Comparison of ENCODE assay signal across 8 cellular contexts in genomic region chr3:167734498-167735232, GRCh38. TPM values are rescaled to one million over a fixed set of nuclear protein-coding genes. Genes with fewer than 3 reads are reported as not detected.
DNase-seq lines count a peak whose midpoint lies in the region; ATAC-seq and TF ChIP-seq lines count a peak whose summit lies in the region.

TSS of gene PDCD10 (minus strand) at chr3:167734892. CDS start at chr3:167720157, 14,735 bp downstream.

- peak within 1 kb of the TSS; percentile 70 for H3K9ac ChIP-seq in endocrine pancreas (ENCODE audit: control insufficient read depth, insufficient read depth, low read length)

- CTCF ChIA-PET in Calu3 (lab: Charles Lee): interaction anchor here (0.6 to 2.0 kb wide), 7 partner anchors 10 to 477 kb away, joined by 3 to 13 read pairs (median 5); partner anchors contain the start of gene ZBBX

- H3K4me1 ChIP-seq in endocrine pancreas (ENCODE audit: control insufficient read depth, insufficient read depth, low read length): peaks cover 30% of the 10 kb centered on the region

- H3K36me3 ChIP-seq in endocrine pancreas (ENCODE audit: control insufficient read depth, insufficient read depth, low read length): no peaks in the 10 kb centered on the region

- intact Hi-C loops in Calu3 (cut with micrococcal nuclease; ENCODE audit: unreplicated experiment): loop anchor here (5.0 to 10.0 kb wide), 2 partner anchors 37 to 360 kb away; partner anchors contain the start of gene GOLIM4

- no TSS peak for BruUV-seq in Calu3 (replicated peaks; lab: Mats Ljungman, UMichigan)

- TF ChIP-seq CTCF in Calu3 (IDR thresholded peaks at IDR 0.05; ENCODE audit: unreplicated experiment): no peak

- no peaks in the 10 kb centered on the region for H3K27me3 ChIP-seq in endocrine pancreas (ENCODE audit: control insufficient read depth, insufficient read depth, low read length)

- DNase-seq in Calu3 (peak; percentile 99), HUDEP-2 (lab: John Stamatoyannopoulos, UW; ENCODE audit: unreplicated experiment in 76 of 76) (peak; percentile 66 to 99 (median 95)), NOMO-1 treated with dmso at 0.1 percent for 144 hours (lab: John Stamatoyannopoulos, UW; ENCODE audit: unreplicated experiment) (peak; percentile 100), memory B cell (ENCODE audit: low spot score in 2 of 2) (peak; percentile 90 to 93)
- peak; percentile 72 to 93 (median 86) for DNase-seq in activated CD8-positive, alpha-beta memory T cell treated with anti-CD3 and anti-CD28 coated beads for 48 hours (ENCODE audit: low read depth in 2 of 3, low spot score in 2 of 3)
- peak; percentile 94 for DNase-seq in stimulated activated CD8-positive, alpha-beta memory T cell treated with anti-CD3 and anti-CD28 coated beads, Interleukin-12 subunit alpha, Interleukin-12 subunit beta, amount 100 ng/mL, for 24 hours (ENCODE audit: extremely low read depth)

- H3K4me3 ChIP-seq in endocrine pancreas (ENCODE audit: control insufficient read depth, insufficient read depth, low read length): peak within 1 kb of the TSS; percentile 98

- H3K4me1 Mint-ChIP-seq in Calu3 (ENCODE audit: low read depth, unreplicated experiment): peaks cover 27% of the 10 kb centered on the region
- peaks cover 24% of the 10 kb centered on the region for H3K4me1 Mint-ChIP-seq in memory B cell

- no peak within 1 kb of the TSS for H3K4me3 Mint-ChIP-seq in Calu3 (ENCODE audit: low read depth, unreplicated experiment)
- H3K4me3 Mint-ChIP-seq in memory B cell: no peak within 1 kb of the TSS

- H3K27ac Mint-ChIP-seq in Calu3 (ENCODE audit: unreplicated experiment): no peak within 1 kb of the TSS
- H3K27ac Mint-ChIP-seq in memory B cell: no peak within 1 kb of the TSS

- no peaks in the 10 kb centered on the region for H3K9me3 Mint-ChIP-seq in Calu3 (ENCODE audit: low read depth, unreplicated experiment)
- H3K9me3 Mint-ChIP-seq in memory B cell: no peaks in the 10 kb centered on the region

- peak; percentile 80 for ATAC-seq in GM21390 (IDR thresholded peaks at IDR 0.05; ENCODE audit: unreplicated experiment)
- peak; percentile 82 for ATAC-seq in memory B cell (ENCODE audit: low read depth)

- H3K9me3 ChIP-seq in endocrine pancreas (ENCODE audit: control insufficient read depth, low read length): no peaks in the 10 kb centered on the region

- H3K27me3 Mint-ChIP-seq in Calu3 (ENCODE audit: unreplicated experiment): no peaks in the 10 kb centered on the region
- no peaks in the 10 kb centered on the region for H3K27me3 Mint-ChIP-seq in memory B cell

- H3K36me3 Mint-ChIP-seq in Calu3 (ENCODE audit: insufficient read depth, unreplicated experiment): no peaks in the 10 kb centered on the region
- peaks cover 3% of the 10 kb centered on the region for H3K36me3 Mint-ChIP-seq in memory B cell

RNA-seq across cellular contexts. Expression of gene PDCD10, which starts in this region (rescaled TPM):
- 117 and 120 TPM in 2 replicates for total RNA-seq in Calu3 (2022)

Comparison
In these comparisons a context has a peak if more than half of its experiments do, and no peak if none do; other contexts are left out.
1. Peak in every context shown above with its lines: DNase-seq, ATAC-seq and H3K4me3 ChIP-seq.